ENCODE assay signal across 8 cellular contexts in the genomic region with DNA sequence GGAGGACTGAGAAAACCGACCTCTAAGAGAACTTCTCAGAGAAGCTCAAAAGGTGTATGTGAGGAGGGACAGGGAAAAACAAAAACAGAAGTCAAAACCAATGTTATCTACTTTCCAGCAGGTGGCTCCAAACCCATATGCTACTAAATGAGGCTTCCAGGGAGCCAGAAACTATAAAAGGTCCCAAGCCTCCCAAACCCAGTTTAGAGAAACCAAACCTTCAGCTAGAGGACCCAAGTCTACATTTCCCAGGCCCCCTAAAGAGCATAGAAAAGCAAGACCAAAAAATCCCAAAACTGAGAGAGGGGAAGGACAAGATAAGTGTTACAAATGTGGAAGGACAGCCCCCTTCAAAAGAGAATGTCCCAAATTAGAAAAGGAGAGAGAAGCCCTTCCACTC.
DNase-seq lines count a peak whose midpoint lies in the region; ATAC-seq and TF ChIP-seq lines count a peak whose summit lies in the region.

No MANE protein-coding gene starts in this region.

- no peak overlapping the region for H3K4me3 ChIP-seq in AG09309 (ENCODE audit: control insufficient read depth, low read depth, low read length)
- H3K4me3 ChIP-seq in tibial artery = no peak overlapping the region
- no peak overlapping the region for H3K4me3 ChIP-seq in effector memory CD4-positive, alpha-beta T cell (ENCODE audit: insufficient read depth, low read depth, low read length, poor library complexity, severe bottlenecking)

- no peaks in the 10 kb centered on the region for H3K4me1 ChIP-seq in tibial artery
- no peaks in the 10 kb centered on the region for H3K4me1 ChIP-seq in effector memory CD4-positive, alpha-beta T cell (ENCODE audit: control insufficient read depth, insufficient read depth, low read length, poor library complexity, severe bottlenecking)

- H3K9me3 ChIP-seq in tibial artery = no peaks in the 10 kb centered on the region
- no peaks in the 10 kb centered on the region for H3K9me3 ChIP-seq in effector memory CD4-positive, alpha-beta T cell (ENCODE audit: control insufficient read depth, low read length)

- H3K36me3 ChIP-seq in tibial artery = peaks cover 0 to under 1% (median 0%) of the 10 kb centered on the region in 3 donors
- no peaks in the 10 kb centered on the region for H3K36me3 ChIP-seq in effector memory CD4-positive, alpha-beta T cell (ENCODE audit: control insufficient read depth, insufficient read depth, low read length)

- no peaks in the 10 kb centered on the region for H3K27me3 ChIP-seq in tibial artery
- H3K27me3 ChIP-seq in effector memory CD4-positive, alpha-beta T cell (replicated peaks; ENCODE audit: control insufficient read depth, insufficient read depth, low read length, poor library complexity, severe bottlenecking) = no peaks in the 10 kb centered on the region

- H3K27ac ChIP-seq in tibial artery = no peak overlapping the region
- no peak overlapping the region for H3K27ac ChIP-seq in effector memory CD4-positive, alpha-beta T cell (ENCODE audit: insufficient read depth, low read length, poor library complexity, severe bottlenecking)

- intact Hi-C loops in tibial artery (cut with DNase I; ENCODE audit: low total_unique reads) = no loop called here

- DNase-seq in AG09309 (ENCODE audit: low read depth) (peak; percentile 16), NAMALWA (ENCODE audit: low spot score) (peak; percentile 61), astrocyte of the hippocampus (ENCODE audit: low read depth, low spot score) (peak; percentile 46), iPS-NIHi11 (ENCODE audit: low spot score) (peak; percentile 55), tibial artery (no peak)
- no peak for DNase-seq in effector memory CD4-positive, alpha-beta T cell

- no peak for ATAC-seq in GM21390 (IDR thresholded peaks at IDR 0.05; ENCODE audit: unreplicated experiment)

- TF ChIP-seq CTCF in AG09309 (IDR thresholded peaks at IDR 0.05; ENCODE audit: control insufficient read depth, insufficient read depth, low read depth, low read length, missing control alignments) = peak; percentile 57
- TF ChIP-seq CTCF in GM12872 (IDR thresholded peaks at IDR 0.05; ENCODE audit: insufficient read depth, low read depth, low read length) = peak; percentile 70
- peak; percentile 41 to 55 for TF ChIP-seq CTCF in tibial artery (IDR thresholded peaks at IDR 0.05)

Comparison
In these comparisons a context has a peak if more than half of its experiments do, and no peak if none do; other contexts are left out.
1. DNase-seq: peak in AG09309 (single experiment), NAMALWA (single experiment), astrocyte of the hippocampus (single experiment) and iPS-NIHi11 (single experiment); none in tibial artery (0 of 2) and effector memory CD4-positive, alpha-beta T cell (0 of 3).
2. Peak in every context shown above with its lines, with median percentiles within 50 percentile points of each other: CTCF ChIP-seq.